In genomic region chr6:81950877-81951276, GRCh38 we compare ENCODE assay signal across 1 cellular context.
TF ChIP-seq lines count a peak whose summit lies in the region.

No MANE protein-coding gene starts in this region.

TF ChIP-seq in HCT116, 20 proteins besides CTCF, POLR2A, EP300 and RAD21 (continued from another document):
- TF ChIP-seq ZBTB33 (IDR thresholded peaks at IDR 0.05; ENCODE audit: extremely low read depth, insufficient replicate concordance, low read length) (no peak), ATF3 (IDR thresholded peaks at IDR 0.05) (no peak), ZFX (IDR thresholded peaks at IDR 0.05) (no peak), SRF (IDR thresholded peaks at IDR 0.05; ENCODE audit: low read depth) (no peak), EZH2phosphoT487 (IDR thresholded peaks at IDR 0.05; ENCODE audit: borderline replicate concordance) (no peak), EZH2 (IDR thresholded peaks at IDR 0.05) (no peak), TCF7L2 (IDR thresholded peaks at IDR 0.05; ENCODE audit: borderline replicate concordance, extremely low read depth, insufficient read depth, insufficient read length) (no peak), YY1 (IDR thresholded peaks at IDR 0.05; ENCODE audit: extremely low read depth, insufficient replicate concordance, low read depth, low read length) (no peak)
